8 cellular contexts compared by ENCODE assay signal in genomic region chr7:124765401-124766352, GRCh38. TPM values are rescaled to one million over a fixed set of nuclear protein-coding genes. Genes with fewer than 3 reads are reported as not detected.
A peak's percentile ranks its signal among the peaks of the same experiment; 100 is the strongest.
DNase-seq lines count a peak whose midpoint lies in the region; ATAC-seq and TF ChIP-seq lines count a peak whose summit lies in the region.

A gene with protein sequence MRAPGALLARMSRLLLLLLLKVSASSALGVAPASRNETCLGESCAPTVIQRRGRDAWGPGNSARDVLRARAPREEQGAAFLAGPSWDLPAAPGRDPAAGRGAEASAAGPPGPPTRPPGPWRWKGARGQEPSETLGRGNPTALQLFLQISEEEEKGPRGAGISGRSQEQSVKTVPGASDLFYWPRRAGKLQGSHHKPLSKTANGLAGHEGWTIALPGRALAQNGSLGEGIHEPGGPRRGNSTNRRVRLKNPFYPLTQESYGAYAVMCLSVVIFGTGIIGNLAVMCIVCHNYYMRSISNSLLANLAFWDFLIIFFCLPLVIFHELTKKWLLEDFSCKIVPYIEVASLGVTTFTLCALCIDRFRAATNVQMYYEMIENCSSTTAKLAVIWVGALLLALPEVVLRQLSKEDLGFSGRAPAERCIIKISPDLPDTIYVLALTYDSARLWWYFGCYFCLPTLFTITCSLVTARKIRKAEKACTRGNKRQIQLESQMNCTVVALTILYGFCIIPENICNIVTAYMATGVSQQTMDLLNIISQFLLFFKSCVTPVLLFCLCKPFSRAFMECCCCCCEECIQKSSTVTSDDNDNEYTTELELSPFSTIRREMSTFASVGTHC (minus strand): TSS chr7:124765792. CDS start chr7:124764976, 816 bp downstream.

- DNase-seq in AG10803 (ENCODE audit: low read depth) (peak; percentile 35), NCI-H345 (lab: John Stamatoyannopoulos, UW) (peak; percentile 91), foreskin fibroblast (peak; percentile 76 to 84), nephron progenitor cell (peak; percentile 76), type B pancreatic cell (ENCODE audit: extremely low spot score, unreplicated experiment) (peak; percentile 80)

- TF ChIP-seq CTCF in AG10803 (conservative IDR thresholded peaks at IDR 0.05; ENCODE audit: low read length) (peak; percentile 25), foreskin fibroblast (IDR thresholded peaks at IDR 0.05; ENCODE audit: low read depth, low read length) (peak; percentile 21), nephron progenitor cell (IDR thresholded peaks at IDR 0.05) (no peak), type B pancreatic cell (conservative IDR thresholded peaks at IDR 0.05) (peak; percentile 46)

- H3K9me3 Mint-ChIP-seq in activated T-helper 17 cell treated with anti-CD3 and anti-CD28 coated beads, Interleukin-2, amount 50 U/mL, for 72 hours: no peaks in the 10 kb centered on the region
- H3K9me3 Mint-ChIP-seq in nephron progenitor cell: peaks cover 7% of the 10 kb centered on the region
- H3K9me3 Mint-ChIP-seq in type B pancreatic cell: no peaks in the 10 kb centered on the region

- H3K27me3 Mint-ChIP-seq in activated T-helper 17 cell treated with anti-CD3 and anti-CD28 coated beads, Interleukin-2, amount 50 U/mL, for 72 hours: peaks cover 48% of the 10 kb centered on the region
- H3K27me3 Mint-ChIP-seq in nephron progenitor cell (ENCODE audit: low read depth, poor library complexity): peaks cover 35% of the 10 kb centered on the region
- peaks cover 40% of the 10 kb centered on the region for H3K27me3 Mint-ChIP-seq in type B pancreatic cell

- peak within 1 kb of the TSS; percentile 54 for H3K4me3 ChIP-seq in AG10803 (ENCODE audit: low read length)
- H3K4me3 ChIP-seq in foreskin fibroblast (ENCODE audit: low read depth in 1 of 2, low read length in 2 of 2): peak within 1 kb of the TSS; percentile 43 to 54

- peaks cover 5% of the 10 kb centered on the region for H3K36me3 Mint-ChIP-seq in activated T-helper 17 cell treated with anti-CD3 and anti-CD28 coated beads, Interleukin-2, amount 50 U/mL, for 72 hours (ENCODE audit: low read depth)
- H3K36me3 Mint-ChIP-seq in nephron progenitor cell (ENCODE audit: low read depth) (no peaks in the 10 kb centered on the region), type B pancreatic cell (peaks cover 3% of the 10 kb centered on the region)

- H3K4me1 Mint-ChIP-seq in activated T-helper 17 cell treated with anti-CD3 and anti-CD28 coated beads, Interleukin-2, amount 50 U/mL, for 72 hours: no peaks in the 10 kb centered on the region
- H3K4me1 Mint-ChIP-seq in nephron progenitor cell (peaks cover 5% of the 10 kb centered on the region), type B pancreatic cell (ENCODE audit: unreplicated experiment) (peaks cover 3% of the 10 kb centered on the region)

- no peak within 1 kb of the TSS for H3K27ac Mint-ChIP-seq in activated T-helper 17 cell treated with anti-CD3 and anti-CD28 coated beads, Interleukin-2, amount 50 U/mL, for 72 hours
- H3K27ac Mint-ChIP-seq in nephron progenitor cell: no peak within 1 kb of the TSS
- peak within 1 kb of the TSS; percentile 93 for H3K27ac Mint-ChIP-seq in type B pancreatic cell

- ATAC-seq in GM18867 (IDR thresholded peaks at IDR 0.05; ENCODE audit: unreplicated experiment) (peak; percentile 62), HG03066 (IDR thresholded peaks at IDR 0.05; ENCODE audit: low read depth, unreplicated experiment) (peak; percentile 53)
- peak; percentile 83 for ATAC-seq in activated T-helper 17 cell treated with anti-CD3 and anti-CD28 coated beads, Interleukin-2, amount 50 U/mL, for 72 hours (replicated peaks)

- peak within 1 kb of the TSS; percentile 74 for H3K4me3 Mint-ChIP-seq in activated T-helper 17 cell treated with anti-CD3 and anti-CD28 coated beads, Interleukin-2, amount 50 U/mL, for 72 hours
- H3K4me3 Mint-ChIP-seq in nephron progenitor cell: peak within 1 kb of the TSS; percentile 86
- H3K4me3 Mint-ChIP-seq in type B pancreatic cell: peak within 1 kb of the TSS; percentile 94

RNA-seq across cellular contexts. Expression of the gene that starts here (rescaled TPM):
- total RNA-seq in activated T-helper 17 cell treated with anti-CD3 and anti-CD28 coated beads, Interleukin-2, amount 50 U/mL, for 72 hours: not detected
- 7.9 and 16.6 TPM in 2 replicates for total RNA-seq in type B pancreatic cell (ENCODE audit: low replicate concordance)

Comparison
In these comparisons a context has a peak if more than half of its experiments do, and no peak if none do; other contexts are left out.
1. Peak in every context shown above with its lines: DNase-seq, ATAC-seq and H3K4me3 ChIP-seq.
2. Peak in ATAC-seq in activated T-helper 17 cell treated with anti-CD3 and anti-CD28 coated beads, Interleukin-2, amount 50 U/mL, for 72 hours; RNA of the gene not detected or under 1 TPM.
3. DNase-seq: peak in every context shown above with its lines; median percentile 91 in NCI-H345; 80 in foreskin fibroblast; 80 in type B pancreatic cell; 76 in nephron progenitor cell; 35 in AG10803.